ENCODE assay signal across 1 cellular context in the genomic region with DNA sequence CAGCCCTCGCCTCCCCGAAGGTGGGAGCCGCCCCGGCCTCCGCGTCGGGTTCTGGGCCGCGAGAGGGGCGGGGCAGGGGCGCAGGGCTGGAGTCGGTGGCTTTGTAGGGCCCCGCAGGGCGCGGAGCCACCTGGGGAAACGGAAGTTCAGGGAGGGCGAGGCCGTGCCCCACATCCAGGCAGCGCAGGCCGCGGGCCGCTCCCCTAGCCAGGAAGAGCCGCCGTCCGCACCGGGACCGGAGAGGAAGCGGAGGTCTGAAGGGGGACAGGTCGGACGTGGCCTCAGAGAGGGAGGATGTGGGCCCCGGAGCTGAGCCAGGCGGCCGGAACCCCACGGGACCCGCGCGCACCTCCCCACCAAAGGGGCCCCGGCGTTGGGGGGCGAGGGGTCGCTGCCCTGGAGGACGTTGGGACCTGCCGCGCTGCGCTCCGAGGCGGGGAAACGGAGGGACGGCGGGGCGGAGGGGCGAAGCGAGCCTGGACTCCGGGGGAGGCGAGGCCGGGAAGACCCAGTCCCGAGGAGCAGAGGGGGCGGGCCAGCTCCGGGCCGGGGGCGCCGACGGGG.
TF ChIP-seq lines count a peak whose summit lies in the region.

No MANE protein-coding gene starts in this region.

TF ChIP-seq in HepG2, 621 proteins besides CTCF, POLR2A, EP300 and RAD21 (continued from another document and continues in another):
- TF ChIP-seq ZNF841 (CRISPR knock-in tag; IDR thresholded peaks at IDR 0.05; ENCODE audit: borderline replicate concordance) (peak; percentile 94), CREB1 (IDR thresholded peaks at IDR 0.05) (no peak), CREB1 (CRISPR knock-in tag; IDR thresholded peaks at IDR 0.05) (no peak), MEIS2 (CRISPR knock-in tag; IDR thresholded peaks at IDR 0.05) (no peak), ZNF180 (CRISPR knock-in tag; IDR thresholded peaks at IDR 0.05; ENCODE audit: borderline replicate concordance, low read depth) (no peak), HDAC6 (IDR thresholded peaks at IDR 0.05; ENCODE audit: low read depth, low read length) (no peak), ZMYM3 (CRISPR knock-in tag; IDR thresholded peaks at IDR 0.05) (no peak), KLF16 (CRISPR knock-in tag; IDR thresholded peaks at IDR 0.05) (no peak; a peak in 1 of 4 replicates), MIER2 (CRISPR knock-in tag; IDR thresholded peaks at IDR 0.05) (no peak), GABPA (IDR thresholded peaks at IDR 0.05; ENCODE audit: low read depth, low read length) (no peak), GABPA (CRISPR knock-in tag; IDR thresholded peaks at IDR 0.05; ENCODE audit: low read depth) (peak; percentile 26), KLF6 (CRISPR knock-in tag; IDR thresholded peaks at IDR 0.05) (peak; percentile 62; the same call in 1 of the 2 replicates), GABPB1 (CRISPR knock-in tag; IDR thresholded peaks at IDR 0.05) (peak; percentile 89), SRSF4 (IDR thresholded peaks at IDR 0.05; ENCODE audit: low read depth, low read length, poor library complexity, severe bottlenecking) (no peak), ZNF777 (CRISPR knock-in tag; IDR thresholded peaks at IDR 0.05) (peak; percentile 99), CENPT (CRISPR knock-in tag; IDR thresholded peaks at IDR 0.05; ENCODE audit: low read depth) (no peak), KMT2A (CRISPR knock-in tag; IDR thresholded peaks at IDR 0.05) (peak; percentile 26; the same call in 1 of the 2 replicates), GATAD2A (CRISPR knock-in tag; IDR thresholded peaks at IDR 0.05) (no peak), ELF1 (CRISPR knock-in tag; IDR thresholded peaks at IDR 0.05) (peak; percentile 67)
- TF ChIP-seq, protein P1, sequence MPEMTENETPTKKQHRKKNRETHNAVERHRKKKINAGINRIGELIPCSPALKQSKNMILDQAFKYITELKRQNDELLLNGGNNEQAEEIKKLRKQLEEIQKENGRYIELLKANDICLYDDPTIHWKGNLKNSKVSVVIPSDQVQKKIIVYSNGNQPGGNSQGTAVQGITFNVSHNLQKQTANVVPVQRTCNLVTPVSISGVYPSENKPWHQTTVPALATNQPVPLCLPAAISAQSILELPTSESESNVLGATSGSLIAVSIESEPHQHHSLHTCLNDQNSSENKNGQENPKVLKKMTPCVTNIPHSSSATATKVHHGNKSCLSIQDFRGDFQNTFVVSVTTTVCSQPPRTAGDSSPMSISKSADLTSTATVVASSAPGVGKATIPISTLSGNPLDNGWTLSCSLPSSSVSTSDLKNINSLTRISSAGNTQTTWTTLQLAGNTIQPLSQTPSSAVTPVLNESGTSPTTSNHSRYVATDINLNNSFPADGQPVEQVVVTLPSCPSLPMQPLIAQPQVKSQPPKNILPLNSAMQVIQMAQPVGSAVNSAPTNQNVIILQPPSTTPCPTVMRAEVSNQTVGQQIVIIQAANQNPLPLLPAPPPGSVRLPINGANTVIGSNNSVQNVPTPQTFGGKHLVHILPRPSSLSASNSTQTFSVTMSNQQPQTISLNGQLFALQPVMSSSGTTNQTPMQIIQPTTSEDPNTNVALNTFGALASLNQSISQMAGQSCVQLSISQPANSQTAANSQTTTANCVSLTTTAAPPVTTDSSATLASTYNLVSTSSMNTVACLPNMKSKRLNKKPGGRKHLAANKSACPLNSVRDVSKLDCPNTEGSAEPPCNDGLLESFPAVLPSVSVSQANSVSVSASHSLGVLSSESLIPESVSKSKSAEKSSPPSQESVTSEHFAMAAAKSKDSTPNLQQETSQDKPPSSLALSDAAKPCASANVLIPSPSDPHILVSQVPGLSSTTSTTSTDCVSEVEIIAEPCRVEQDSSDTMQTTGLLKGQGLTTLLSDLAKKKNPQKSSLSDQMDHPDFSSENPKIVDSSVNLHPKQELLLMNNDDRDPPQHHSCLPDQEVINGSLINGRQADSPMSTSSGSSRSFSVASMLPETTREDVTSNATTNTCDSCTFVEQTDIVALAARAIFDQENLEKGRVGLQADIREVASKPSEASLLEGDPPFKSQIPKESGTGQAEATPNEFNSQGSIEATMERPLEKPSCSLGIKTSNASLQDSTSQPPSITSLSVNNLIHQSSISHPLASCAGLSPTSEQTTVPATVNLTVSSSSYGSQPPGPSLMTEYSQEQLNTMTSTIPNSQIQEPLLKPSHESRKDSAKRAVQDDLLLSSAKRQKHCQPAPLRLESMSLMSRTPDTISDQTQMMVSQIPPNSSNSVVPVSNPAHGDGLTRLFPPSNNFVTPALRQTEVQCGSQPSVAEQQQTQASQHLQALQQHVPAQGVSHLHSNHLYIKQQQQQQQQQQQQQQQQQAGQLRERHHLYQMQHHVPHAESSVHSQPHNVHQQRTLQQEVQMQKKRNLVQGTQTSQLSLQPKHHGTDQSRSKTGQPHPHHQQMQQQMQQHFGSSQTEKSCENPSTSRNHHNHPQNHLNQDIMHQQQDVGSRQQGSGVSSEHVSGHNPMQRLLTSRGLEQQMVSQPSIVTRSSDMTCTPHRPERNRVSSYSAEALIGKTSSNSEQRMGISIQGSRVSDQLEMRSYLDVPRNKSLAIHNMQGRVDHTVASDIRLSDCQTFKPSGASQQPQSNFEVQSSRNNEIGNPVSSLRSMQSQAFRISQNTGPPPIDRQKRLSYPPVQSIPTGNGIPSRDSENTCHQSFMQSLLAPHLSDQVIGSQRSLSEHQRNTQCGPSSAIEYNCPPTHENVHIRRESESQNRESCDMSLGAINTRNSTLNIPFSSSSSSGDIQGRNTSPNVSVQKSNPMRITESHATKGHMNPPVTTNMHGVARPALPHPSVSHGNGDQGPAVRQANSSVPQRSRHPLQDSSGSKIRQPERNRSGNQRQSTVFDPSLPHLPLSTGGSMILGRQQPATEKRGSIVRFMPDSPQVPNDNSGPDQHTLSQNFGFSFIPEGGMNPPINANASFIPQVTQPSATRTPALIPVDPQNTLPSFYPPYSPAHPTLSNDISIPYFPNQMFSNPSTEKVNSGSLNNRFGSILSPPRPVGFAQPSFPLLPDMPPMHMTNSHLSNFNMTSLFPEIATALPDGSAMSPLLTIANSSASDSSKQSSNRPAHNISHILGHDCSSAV (CRISPR knock-in tag; IDR thresholded peaks at IDR 0.05; ENCODE audit: borderline replicate concordance) = no peak
- TF ChIP-seq, protein P2, sequence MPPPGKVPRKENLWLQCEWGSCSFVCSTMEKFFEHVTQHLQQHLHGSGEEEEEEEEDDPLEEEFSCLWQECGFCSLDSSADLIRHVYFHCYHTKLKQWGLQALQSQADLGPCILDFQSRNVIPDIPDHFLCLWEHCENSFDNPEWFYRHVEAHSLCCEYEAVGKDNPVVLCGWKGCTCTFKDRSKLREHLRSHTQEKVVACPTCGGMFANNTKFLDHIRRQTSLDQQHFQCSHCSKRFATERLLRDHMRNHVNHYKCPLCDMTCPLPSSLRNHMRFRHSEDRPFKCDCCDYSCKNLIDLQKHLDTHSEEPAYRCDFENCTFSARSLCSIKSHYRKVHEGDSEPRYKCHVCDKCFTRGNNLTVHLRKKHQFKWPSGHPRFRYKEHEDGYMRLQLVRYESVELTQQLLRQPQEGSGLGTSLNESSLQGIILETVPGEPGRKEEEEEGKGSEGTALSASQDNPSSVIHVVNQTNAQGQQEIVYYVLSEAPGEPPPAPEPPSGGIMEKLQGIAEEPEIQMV (CRISPR knock-in tag; IDR thresholded peaks at IDR 0.05; ENCODE audit: low read depth) = peak; percentile 8; the same call in 1 of the 2 replicates
- TF ChIP-seq, protein P3, sequence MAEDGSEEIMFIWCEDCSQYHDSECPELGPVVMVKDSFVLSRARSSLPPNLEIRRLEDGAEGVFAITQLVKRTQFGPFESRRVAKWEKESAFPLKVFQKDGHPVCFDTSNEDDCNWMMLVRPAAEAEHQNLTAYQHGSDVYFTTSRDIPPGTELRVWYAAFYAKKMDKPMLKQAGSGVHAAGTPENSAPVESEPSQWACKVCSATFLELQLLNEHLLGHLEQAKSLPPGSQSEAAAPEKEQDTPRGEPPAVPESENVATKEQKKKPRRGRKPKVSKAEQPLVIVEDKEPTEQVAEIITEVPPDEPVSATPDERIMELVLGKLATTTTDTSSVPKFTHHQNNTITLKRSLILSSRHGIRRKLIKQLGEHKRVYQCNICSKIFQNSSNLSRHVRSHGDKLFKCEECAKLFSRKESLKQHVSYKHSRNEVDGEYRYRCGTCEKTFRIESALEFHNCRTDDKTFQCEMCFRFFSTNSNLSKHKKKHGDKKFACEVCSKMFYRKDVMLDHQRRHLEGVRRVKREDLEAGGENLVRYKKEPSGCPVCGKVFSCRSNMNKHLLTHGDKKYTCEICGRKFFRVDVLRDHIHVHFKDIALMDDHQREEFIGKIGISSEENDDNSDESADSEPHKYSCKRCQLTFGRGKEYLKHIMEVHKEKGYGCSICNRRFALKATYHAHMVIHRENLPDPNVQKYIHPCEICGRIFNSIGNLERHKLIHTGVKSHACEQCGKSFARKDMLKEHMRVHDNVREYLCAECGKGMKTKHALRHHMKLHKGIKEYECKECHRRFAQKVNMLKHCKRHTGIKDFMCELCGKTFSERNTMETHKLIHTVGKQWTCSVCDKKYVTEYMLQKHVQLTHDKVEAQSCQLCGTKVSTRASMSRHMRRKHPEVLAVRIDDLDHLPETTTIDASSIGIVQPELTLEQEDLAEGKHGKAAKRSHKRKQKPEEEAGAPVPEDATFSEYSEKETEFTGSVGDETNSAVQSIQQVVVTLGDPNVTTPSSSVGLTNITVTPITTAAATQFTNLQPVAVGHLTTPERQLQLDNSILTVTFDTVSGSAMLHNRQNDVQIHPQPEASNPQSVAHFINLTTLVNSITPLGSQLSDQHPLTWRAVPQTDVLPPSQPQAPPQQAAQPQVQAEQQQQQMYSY (CRISPR knock-in tag; IDR thresholded peaks at IDR 0.05) = no peak
- TF ChIP-seq, protein P4, sequence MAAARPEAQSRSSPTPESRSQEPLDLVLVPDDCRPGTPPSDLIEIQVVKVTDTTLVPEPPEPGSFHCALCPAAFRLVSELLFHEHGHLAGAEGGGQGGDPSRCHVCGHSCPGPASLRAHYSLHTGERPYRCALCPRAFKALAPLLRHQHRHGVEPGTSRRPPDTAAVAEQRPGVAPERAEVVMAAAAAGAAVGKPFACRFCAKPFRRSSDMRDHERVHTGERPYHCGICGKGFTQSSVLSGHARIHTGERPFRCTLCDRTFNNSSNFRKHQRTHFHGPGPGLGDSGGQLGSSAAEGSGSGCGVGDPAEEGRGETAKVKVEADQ (CRISPR knock-in tag; IDR thresholded peaks at IDR 0.05; ENCODE audit: borderline replicate concordance) = no peak
- TF ChIP-seq, protein P5, sequence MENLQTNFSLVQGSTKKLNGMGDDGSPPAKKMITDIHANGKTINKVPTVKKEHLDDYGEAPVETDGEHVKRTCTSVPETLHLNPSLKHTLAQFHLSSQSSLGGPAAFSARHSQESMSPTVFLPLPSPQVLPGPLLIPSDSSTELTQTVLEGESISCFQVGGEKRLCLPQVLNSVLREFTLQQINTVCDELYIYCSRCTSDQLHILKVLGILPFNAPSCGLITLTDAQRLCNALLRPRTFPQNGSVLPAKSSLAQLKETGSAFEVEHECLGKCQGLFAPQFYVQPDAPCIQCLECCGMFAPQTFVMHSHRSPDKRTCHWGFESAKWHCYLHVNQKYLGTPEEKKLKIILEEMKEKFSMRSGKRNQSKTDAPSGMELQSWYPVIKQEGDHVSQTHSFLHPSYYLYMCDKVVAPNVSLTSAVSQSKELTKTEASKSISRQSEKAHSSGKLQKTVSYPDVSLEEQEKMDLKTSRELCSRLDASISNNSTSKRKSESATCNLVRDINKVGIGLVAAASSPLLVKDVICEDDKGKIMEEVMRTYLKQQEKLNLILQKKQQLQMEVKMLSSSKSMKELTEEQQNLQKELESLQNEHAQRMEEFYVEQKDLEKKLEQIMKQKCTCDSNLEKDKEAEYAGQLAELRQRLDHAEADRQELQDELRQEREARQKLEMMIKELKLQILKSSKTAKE (CRISPR knock-in tag; IDR thresholded peaks at IDR 0.05; ENCODE audit: borderline replicate concordance) = peak; percentile 66; the same call in 1 of the 2 replicates
- TF ChIP-seq, protein P6, sequence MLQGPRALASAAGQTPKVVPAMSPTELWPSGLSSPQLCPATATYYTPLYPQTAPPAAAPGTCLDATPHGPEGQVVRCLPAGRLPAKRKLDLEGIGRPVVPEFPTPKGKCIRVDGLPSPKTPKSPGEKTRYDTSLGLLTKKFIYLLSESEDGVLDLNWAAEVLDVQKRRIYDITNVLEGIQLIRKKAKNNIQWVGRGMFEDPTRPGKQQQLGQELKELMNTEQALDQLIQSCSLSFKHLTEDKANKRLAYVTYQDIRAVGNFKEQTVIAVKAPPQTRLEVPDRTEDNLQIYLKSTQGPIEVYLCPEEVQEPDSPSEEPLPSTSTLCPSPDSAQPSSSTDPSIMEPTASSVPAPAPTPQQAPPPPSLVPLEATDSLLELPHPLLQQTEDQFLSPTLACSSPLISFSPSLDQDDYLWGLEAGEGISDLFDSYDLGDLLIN (CRISPR knock-in tag; IDR thresholded peaks at IDR 0.05; ENCODE audit: borderline replicate concordance) = no peak
- TF ChIP-seq, protein P7, sequence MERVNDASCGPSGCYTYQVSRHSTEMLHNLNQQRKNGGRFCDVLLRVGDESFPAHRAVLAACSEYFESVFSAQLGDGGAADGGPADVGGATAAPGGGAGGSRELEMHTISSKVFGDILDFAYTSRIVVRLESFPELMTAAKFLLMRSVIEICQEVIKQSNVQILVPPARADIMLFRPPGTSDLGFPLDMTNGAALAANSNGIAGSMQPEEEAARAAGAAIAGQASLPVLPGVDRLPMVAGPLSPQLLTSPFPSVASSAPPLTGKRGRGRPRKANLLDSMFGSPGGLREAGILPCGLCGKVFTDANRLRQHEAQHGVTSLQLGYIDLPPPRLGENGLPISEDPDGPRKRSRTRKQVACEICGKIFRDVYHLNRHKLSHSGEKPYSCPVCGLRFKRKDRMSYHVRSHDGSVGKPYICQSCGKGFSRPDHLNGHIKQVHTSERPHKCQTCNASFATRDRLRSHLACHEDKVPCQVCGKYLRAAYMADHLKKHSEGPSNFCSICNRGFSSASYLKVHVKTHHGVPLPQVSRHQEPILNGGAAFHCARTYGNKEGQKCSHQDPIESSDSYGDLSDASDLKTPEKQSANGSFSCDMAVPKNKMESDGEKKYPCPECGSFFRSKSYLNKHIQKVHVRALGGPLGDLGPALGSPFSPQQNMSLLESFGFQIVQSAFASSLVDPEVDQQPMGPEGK (CRISPR knock-in tag; IDR thresholded peaks at IDR 0.05) = no peak
- TF ChIP-seq, protein P8, sequence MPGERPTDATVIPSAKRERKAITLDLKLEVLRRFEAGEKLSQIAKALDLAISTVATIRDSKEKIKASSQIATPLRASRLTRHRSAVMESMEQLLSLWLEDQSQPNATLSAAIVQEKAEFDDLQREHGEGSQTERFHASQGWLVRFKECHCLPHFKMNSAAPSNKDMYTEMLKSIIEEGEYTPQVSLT (CRISPR knock-in tag; IDR thresholded peaks at IDR 0.05; ENCODE audit: borderline replicate concordance, low read depth) = 0 out of 2 replicates have a peak, but pooled peaks have one; percentile 45
- TF ChIP-seq, protein P9, sequence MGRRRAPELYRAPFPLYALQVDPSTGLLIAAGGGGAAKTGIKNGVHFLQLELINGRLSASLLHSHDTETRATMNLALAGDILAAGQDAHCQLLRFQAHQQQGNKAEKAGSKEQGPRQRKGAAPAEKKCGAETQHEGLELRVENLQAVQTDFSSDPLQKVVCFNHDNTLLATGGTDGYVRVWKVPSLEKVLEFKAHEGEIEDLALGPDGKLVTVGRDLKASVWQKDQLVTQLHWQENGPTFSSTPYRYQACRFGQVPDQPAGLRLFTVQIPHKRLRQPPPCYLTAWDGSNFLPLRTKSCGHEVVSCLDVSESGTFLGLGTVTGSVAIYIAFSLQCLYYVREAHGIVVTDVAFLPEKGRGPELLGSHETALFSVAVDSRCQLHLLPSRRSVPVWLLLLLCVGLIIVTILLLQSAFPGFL (CRISPR knock-in tag; IDR thresholded peaks at IDR 0.05) = no peak
- TF ChIP-seq, protein P10, sequence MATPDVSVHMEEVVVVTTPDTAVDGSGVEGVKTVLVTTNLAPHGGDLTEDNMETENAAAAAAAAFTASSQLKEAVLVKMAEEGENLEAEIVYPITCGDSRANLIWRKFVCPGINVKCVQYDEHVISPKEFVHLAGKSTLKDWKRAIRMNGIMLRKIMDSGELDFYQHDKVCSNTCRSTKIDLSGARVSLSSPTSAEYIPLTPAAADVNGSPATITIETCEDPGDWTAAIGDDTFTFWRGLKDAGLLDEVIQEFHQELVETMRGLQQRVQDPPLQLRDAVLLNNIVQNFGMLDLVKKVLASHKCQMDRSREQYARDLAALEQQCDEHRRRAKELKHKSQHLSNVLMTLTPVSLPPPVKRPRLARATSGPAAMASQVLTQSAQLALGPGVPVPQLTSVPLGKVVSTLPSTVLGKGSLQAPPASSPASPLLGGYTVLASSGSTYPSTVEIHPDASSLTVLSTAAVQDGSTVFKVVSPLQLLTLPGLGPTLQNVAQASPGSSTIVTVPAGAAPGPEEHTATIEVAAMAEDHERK (CRISPR knock-in tag; IDR thresholded peaks at IDR 0.05; ENCODE audit: low read depth) = no peak
